In the genomic region with DNA sequence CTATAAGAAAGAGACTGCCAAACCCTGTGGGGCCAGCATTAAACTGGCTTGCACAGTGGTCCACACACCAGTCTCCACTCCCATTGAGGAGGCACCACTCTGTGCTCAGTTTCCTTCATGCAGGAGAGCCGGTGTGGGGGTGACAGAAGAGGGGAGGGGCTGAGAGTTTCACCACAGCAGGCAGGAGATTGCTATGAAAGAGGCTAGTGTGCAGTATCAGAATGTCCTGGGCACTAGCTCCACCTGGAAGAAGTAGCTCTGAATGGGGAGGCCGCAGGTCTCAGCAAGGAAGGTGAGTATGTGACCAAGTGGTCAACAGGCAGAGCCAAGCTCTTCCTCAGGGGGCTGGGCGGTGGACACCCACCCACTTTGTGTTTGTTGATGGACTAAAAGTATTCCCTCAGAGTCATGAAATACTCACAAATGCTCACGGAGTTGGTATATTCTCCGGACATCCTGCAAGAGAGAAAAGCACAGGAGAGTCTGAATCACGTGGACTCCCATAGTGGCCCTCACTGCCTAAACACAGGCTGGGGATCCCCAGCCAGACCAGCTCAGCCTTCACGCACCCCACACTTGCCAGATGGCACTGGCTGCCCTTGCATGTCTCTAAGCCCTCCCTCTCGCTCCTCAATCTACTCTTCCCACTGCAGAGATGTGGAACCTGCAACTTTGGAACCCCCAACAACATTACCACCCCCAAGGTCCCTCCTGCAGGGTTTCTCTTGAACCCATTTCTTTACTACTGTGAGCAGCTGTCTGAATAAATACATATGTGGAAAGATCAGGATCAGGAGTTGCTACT, we compare ENCODE assay signal across 31 cellular contexts. TPM values are rescaled to one million over a fixed set of nuclear protein-coding genes. Genes with fewer than 3 reads are reported as not detected.
DNase-seq lines count a peak whose midpoint lies in the region; ATAC-seq and TF ChIP-seq lines count a peak whose summit lies in the region.
"Had no signal": no experiment of that assay in that cellular context is flagged by ENCODE, and none has a peak within 500 bp of the region (broad histone marks: within the 10 kb centered on the region; RNA-seq: fewer than 3 reads in every experiment).

No MANE protein-coding gene starts in this region.

- peaks cover 69% of the 10 kb centered on the region for H3K4me1 ChIP-seq in CD4-positive, alpha-beta memory T cell (ENCODE audit: insufficient read depth, low read length)
- no peaks in the 10 kb centered on the region for H3K4me1 ChIP-seq in gastrocnemius medialis
- H3K4me1 ChIP-seq: psoas muscle, sigmoid colon, SJSA1, tibial nerve had no signal

- no peak for TF ChIP-seq CTCF in gastrocnemius medialis (IDR thresholded peaks at IDR 0.05 in 4 of 5, conservative IDR thresholded peaks at IDR 0.05 in 1 of 5)

- peaks cover 22 to 93% (median 65%) of the 10 kb centered on the region in 4 donors for H3K4me1 Mint-ChIP-seq in CD4-positive, alpha-beta memory T cell
- H3K4me1 Mint-ChIP-seq in naive thymus-derived CD8-positive, alpha-beta T cell = peaks cover 56 to 99% (median 97%) of the 10 kb centered on the region in 4 donors
- H3K4me1 Mint-ChIP-seq: mesothelial cell of epicardium had no signal

- peak overlapping the region in 3 of 8 donors; percentile 30 to 58 (median 39) for H3K4me3 Mint-ChIP-seq in CD4-positive, alpha-beta memory T cell
- peak overlapping the region; percentile 15 to 87 (median 63) for H3K4me3 Mint-ChIP-seq in naive thymus-derived CD8-positive, alpha-beta T cell
- H3K4me3 Mint-ChIP-seq: mesothelial cell of epicardium, WTC11 had no signal

- intact Hi-C loops in CD4-positive, alpha-beta memory T cell (cut with micrococcal nuclease) = no loop called here
- intact Hi-C loops in gastrocnemius medialis (cut with DNase I; ENCODE audit: low total_unique reads) = no loop called here

- no peak for TF ChIP-seq POLR2A in gastrocnemius medialis (IDR thresholded peaks at IDR 0.05)

- no peaks in the 10 kb centered on the region for H3K36me3 Mint-ChIP-seq in CD4-positive, alpha-beta memory T cell
- H3K36me3 Mint-ChIP-seq in naive thymus-derived CD8-positive, alpha-beta T cell = peaks cover 0 to 3% (median 1%) of the 10 kb centered on the region in 3 donors
- H3K36me3 Mint-ChIP-seq: mesothelial cell of epicardium, WTC11 had no signal

- CTCF ChIA-PET in CD4-positive, alpha-beta memory T cell (lab: Charles Lee; ENCODE audit: partially characterized antibody) = interaction anchor here (1.2 to 6.7 kb wide), 6 partner anchors 23 to 262 kb away, joined by 3 to 61 read pairs (median 7); no protein-coding TSS in a partner anchor

- H3K27me3 ChIP-seq in CD4-positive, alpha-beta memory T cell (ENCODE audit: insufficient read depth, low read length) = no peaks in the 10 kb centered on the region
- H3K27me3 ChIP-seq in gastrocnemius medialis = peaks cover 0 to 7% (median 2%) of the 10 kb centered on the region in 3 donors

- peak overlapping the region; percentile 69 to 96 (median 76) for H3K27ac Mint-ChIP-seq in CD4-positive, alpha-beta memory T cell
- H3K27ac Mint-ChIP-seq in naive thymus-derived CD8-positive, alpha-beta T cell = peak overlapping the region; percentile 91 to 100 (median 98)
- H3K27ac Mint-ChIP-seq: mesothelial cell of epicardium, WTC11 had no signal

- H3K27ac ChIP-seq in CD4-positive, alpha-beta memory T cell (ENCODE audit: low read depth, low read length) = no peak overlapping the region
- H3K27ac ChIP-seq in gastrocnemius medialis = no peak overlapping the region
- H3K27ac ChIP-seq: psoas muscle, sigmoid colon, SJSA1, tibial nerve had no signal

- no peaks in the 10 kb centered on the region for H3K9me3 ChIP-seq in CD4-positive, alpha-beta memory T cell (ENCODE audit: control insufficient read depth in 1 of 2, low read length in 2 of 2)
- no peaks in the 10 kb centered on the region for H3K9me3 ChIP-seq in gastrocnemius medialis
- H3K9me3 ChIP-seq: psoas muscle, sigmoid colon, SJSA1, tibial nerve had no signal

- DNase-seq in activated gamma-delta T cell treated with Interleukin-2 at 50 U/mL for 16 hours (peak; percentile 4), activated gamma-delta T cell (lab: John Stamatoyannopoulos, UW) (no peak), NCI-H146 treated with DMSO at 0.1 percent for 48 hours (lab: John Stamatoyannopoulos, UW; ENCODE audit: unreplicated experiment) (no peak), SW 1271 (lab: John Stamatoyannopoulos, UW) (no peak), gastrocnemius medialis (no peak)
- DNase-seq in CD4-positive, alpha-beta memory T cell = no peak
- DNase-seq in activated CD8-positive, alpha-beta memory T cell treated with anti-CD3 and anti-CD28 coated beads, Interleukin-2, amount 50 U/mL, for 48 hours = peak; percentile 48
- peak in 1 of 10 donors; percentile 45 for DNase-seq in naive thymus-derived CD8-positive, alpha-beta T cell
- DNase-seq: activated CD4-positive, alpha-beta T cell treated with anti-CD3 and anti-CD28 coated beads, Interleukin-2, amount 50 U/mL, for 4 hours; caudate nucleus; COR-L47; DMS53; H7; NCI-H1048; NCI-H1694 treated with DMSO at 0.1 percent for 48 hours; NCI-H510A; occipital lobe; psoas muscle; sigmoid colon; stimulated activated CD4-positive, alpha-beta T cell treated with anti-CD3 and anti-CD28 coated beads, Interleukin-12 subunit alpha, Interleukin-12 subunit beta, amount 100 ng/mL, for 4 hours; stimulated activated CD4-positive, alpha-beta T cell treated with anti-CD3 and anti-CD28 coated beads, Interleukin-2, amount 100 ng/mL, for 48 hours had no signal

- no peak overlapping the region for H3K4me3 ChIP-seq in CD4-positive, alpha-beta memory T cell (ENCODE audit: low read length in 2 of 2)
- no peak overlapping the region for H3K4me3 ChIP-seq in gastrocnemius medialis
- H3K4me3 ChIP-seq: K562, psoas muscle, sigmoid colon, SJSA1, tibial nerve had no signal

- no peaks in the 10 kb centered on the region for H3K9me3 Mint-ChIP-seq in CD4-positive, alpha-beta memory T cell
- H3K9me3 Mint-ChIP-seq in naive thymus-derived CD8-positive, alpha-beta T cell = no peaks in the 10 kb centered on the region
- H3K9me3 Mint-ChIP-seq: mesothelial cell of epicardium, WTC11 had no signal

- peaks cover 4 to 6% of the 10 kb centered on the region in 2 donors for H3K27me3 Mint-ChIP-seq in CD4-positive, alpha-beta memory T cell
- H3K27me3 Mint-ChIP-seq in naive thymus-derived CD8-positive, alpha-beta T cell = no peaks in the 10 kb centered on the region

- in situ Hi-C loops in gastrocnemius medialis (cut with MboI; ENCODE audit: low sequenced_read_pairs in 4 of 4) = no loop called here

- ATAC-seq in naive thymus-derived CD8-positive, alpha-beta T cell = peak; percentile 15 to 34
- ATAC-seq in gastrocnemius medialis = no peak
- ATAC-seq: K562, psoas muscle, WTC11 had no signal

- no peaks in the 10 kb centered on the region for H3K36me3 ChIP-seq in CD4-positive, alpha-beta memory T cell (ENCODE audit: insufficient read depth, low read length)
- H3K36me3 ChIP-seq in gastrocnemius medialis = no peaks in the 10 kb centered on the region
- H3K36me3 ChIP-seq: sigmoid colon, SJSA1, tibial nerve had no signal

- POLR2A ChIA-PET in CD4-positive, alpha-beta memory T cell (lab: Charles Lee; ENCODE audit: partially characterized antibody) = interaction anchor here (1.8 to 5.3 kb wide), 2 partner anchors 18 to 24 kb away, joined by 7 to 54 read pairs; no protein-coding TSS in a partner anchor
- POLR2A ChIA-PET in naive thymus-derived CD8-positive, alpha-beta T cell (lab: Charles Lee) = interaction anchor here (0.5 to 12.6 kb wide), 8 partner anchors 9 to 81 kb away, joined by 4 to 130 read pairs (median 6); no protein-coding TSS in a partner anchor

RNA-seq across cellular contexts. Expression of a gene that starts 7.8 kb away (rescaled TPM):
- 1 to 10 TPM; 7.7 to 8.4 TPM for total RNA-seq in CD4-positive, alpha-beta memory T cell
- polyA plus RNA-seq in CD4-positive, alpha-beta memory T cell = not detected
- 10 to 100 TPM; 11.4 to 11.6 TPM for total RNA-seq in naive thymus-derived CD8-positive, alpha-beta T cell
- polyA plus RNA-seq in naive thymus-derived CD8-positive, alpha-beta T cell = under 1 TPM in 2 of 3 donors, not detected in 1; 0.12 to 0.46 TPM
- not detected for total RNA-seq in gastrocnemius medialis
- total RNA-seq: aorta, fibroblast of villous mesenchyme, H7, K562, mesothelial cell of epicardium, occipital lobe, psoas muscle, RPMI7951, sigmoid colon, SJSA1, tibial nerve, WTC11 had no signal
- polyA plus RNA-seq: BJ, esophagus, K562, psoas muscle had no signal

RNA-seq across cellular contexts. Expression of a gene that starts 9.3 kb away (rescaled TPM):
- 1 to 10 TPM; 5.7 to 6.0 TPM for total RNA-seq in CD4-positive, alpha-beta memory T cell
- 1 to 10 TPM; 1.2 to 1.3 TPM for polyA plus RNA-seq in CD4-positive, alpha-beta memory T cell
- total RNA-seq in naive thymus-derived CD8-positive, alpha-beta T cell = 1 to 10 TPM; 8.5 to 10.0 TPM
- polyA plus RNA-seq in naive thymus-derived CD8-positive, alpha-beta T cell = 10 to 100 TPM in 1 of 3 donors, 1 to 10 TPM in 1, under 1 TPM in 1; 0.72 to 10.0 (median 1.8) TPM
- total RNA-seq in gastrocnemius medialis = not detected
- total RNA-seq: aorta, fibroblast of villous mesenchyme, H7, mesothelial cell of epicardium, occipital lobe, psoas muscle, RPMI7951, sigmoid colon, SJSA1, tibial nerve, WTC11 had no signal
- polyA plus RNA-seq: aorta, BJ, esophagus, psoas muscle had no signal

RNA-seq across cellular contexts. Expression of a gene that starts 35.4 kb away (rescaled TPM):
- total RNA-seq in CD4-positive, alpha-beta memory T cell = not detected
- not detected for polyA plus RNA-seq in CD4-positive, alpha-beta memory T cell
- under 1 TPM in 1 of 2 experiments, not detected in 1; 0.26 TPM for total RNA-seq in naive thymus-derived CD8-positive, alpha-beta T cell
- polyA plus RNA-seq in naive thymus-derived CD8-positive, alpha-beta T cell = not detected
- total RNA-seq in gastrocnemius medialis = not detected
- total RNA-seq: aorta, fibroblast of villous mesenchyme, H7, K562, mesothelial cell of epicardium, occipital lobe, psoas muscle, RPMI7951, sigmoid colon, SJSA1, tibial nerve, WTC11 had no signal
- polyA plus RNA-seq: aorta, BJ, K562, psoas muscle, sigmoid colon had no signal

RNA-seq across cellular contexts. Expression of a gene that starts 43.0 kb away (rescaled TPM):
- total RNA-seq in CD4-positive, alpha-beta memory T cell = under 1 TPM; 0.23 to 0.39 TPM
- polyA plus RNA-seq in CD4-positive, alpha-beta memory T cell = under 1 TPM; 0.08 to 0.20 TPM
- total RNA-seq in naive thymus-derived CD8-positive, alpha-beta T cell = under 1 TPM; 0.62 to 0.77 TPM
- 1 to 10 TPM; 1.1 to 3.4 (median 1.2) TPM for polyA plus RNA-seq in naive thymus-derived CD8-positive, alpha-beta T cell
- not detected for total RNA-seq in gastrocnemius medialis
- total RNA-seq: aorta, fibroblast of villous mesenchyme, H7, mesothelial cell of epicardium, occipital lobe, psoas muscle, RPMI7951, sigmoid colon, SJSA1, tibial nerve, WTC11 had no signal
- polyA plus RNA-seq: BJ, psoas muscle had no signal

RNA-seq across cellular contexts. Expression of a gene that starts 56.1 kb away (rescaled TPM):
- not detected for total RNA-seq in CD4-positive, alpha-beta memory T cell
- not detected for polyA plus RNA-seq in CD4-positive, alpha-beta memory T cell
- total RNA-seq in naive thymus-derived CD8-positive, alpha-beta T cell = not detected
- not detected for polyA plus RNA-seq in naive thymus-derived CD8-positive, alpha-beta T cell
- not detected for total RNA-seq in gastrocnemius medialis
- total RNA-seq: aorta, fibroblast of villous mesenchyme, H7, K562, mesothelial cell of epicardium, occipital lobe, psoas muscle, RPMI7951, sigmoid colon, SJSA1, tibial nerve, WTC11 had no signal
- polyA plus RNA-seq: aorta, BJ, esophagus, K562, psoas muscle, sigmoid colon had no signal

Comparison
In these comparisons a context has a peak if more than half of its experiments do, and no peak if none do; other contexts are left out.
1. DNase-seq: peak in activated gamma-delta T cell treated with Interleukin-2 at 50 U/mL for 16 hours (single experiment) and activated CD8-positive, alpha-beta memory T cell treated with anti-CD3 and anti-CD28 coated beads, Interleukin-2, amount 50 U/mL, for 48 hours (single experiment); none in activated gamma-delta T cell (single experiment), CD4-positive, alpha-beta memory T cell (0 of 5), NCI-H146 treated with DMSO at 0.1 percent for 48 hours (single experiment), SW 1271 (0 of 2) and gastrocnemius medialis (0 of 2).
2. ATAC-seq: peak in naive thymus-derived CD8-positive, alpha-beta T cell (2 of 2); none in gastrocnemius medialis (0 of 2).
3. RNA of a gene that starts 7.8 kb away (total RNA-seq): 11.4 to 11.6 TPM in naive thymus-derived CD8-positive, alpha-beta T cell and 7.7 to 8.4 TPM in CD4-positive, alpha-beta memory T cell; not detected in gastrocnemius medialis; every median in the first group is over 4 times any median in the second.
4. RNA of a gene that starts 9.3 kb away (total RNA-seq): 8.5 to 10.0 TPM in naive thymus-derived CD8-positive, alpha-beta T cell and 5.7 to 6.0 TPM in CD4-positive, alpha-beta memory T cell; not detected in gastrocnemius medialis; every median in the first group is over 4 times any median in the second.